Comparison of ENCODE assay signal across 8 cellular contexts in genomic region chr18:31942301-31942998, GRCh38. TPM values are rescaled to one million over a fixed set of nuclear protein-coding genes. Genes with fewer than 3 reads are reported as not detected.
DNase-seq lines count a peak whose midpoint lies in the region; ATAC-seq and TF ChIP-seq lines count a peak whose summit lies in the region.

No MANE protein-coding gene starts in this region.

- H3K4me3 ChIP-seq in foreskin fibroblast (ENCODE audit: low read depth in 1 of 2, low read length in 2 of 2) (peak overlapping the region; percentile 97), neuron (ENCODE audit: low read length) (peak overlapping the region; percentile 87)

- H3K27ac Mint-ChIP-seq in activated T-cell treated with anti-CD3 and anti-CD28 coated beads, Interleukin-2, amount 50 U/mL, for 24 hours, result peak overlapping the region; percentile 100
- H3K27ac Mint-ChIP-seq in type B pancreatic cell, result peak overlapping the region; percentile 99

- peaks cover 50% of the 10 kb centered on the region for H3K4me1 Mint-ChIP-seq in activated T-cell treated with anti-CD3 and anti-CD28 coated beads, Interleukin-2, amount 50 U/mL, for 24 hours (ENCODE audit: low read depth)
- H3K4me1 Mint-ChIP-seq in type B pancreatic cell (ENCODE audit: unreplicated experiment), result peaks cover 10% of the 10 kb centered on the region

- H2AFZ ChIP-seq in neuron (ENCODE audit: low read depth, low read length), result peak overlapping the region; percentile 83

- peaks cover 29% of the 10 kb centered on the region for H3K36me3 Mint-ChIP-seq in activated T-cell treated with anti-CD3 and anti-CD28 coated beads, Interleukin-2, amount 50 U/mL, for 24 hours (ENCODE audit: low read depth)
- H3K36me3 Mint-ChIP-seq in type B pancreatic cell, result peaks cover 8% of the 10 kb centered on the region

- H3K9me3 Mint-ChIP-seq in activated T-cell treated with anti-CD3 and anti-CD28 coated beads, Interleukin-2, amount 50 U/mL, for 24 hours, result no peaks in the 10 kb centered on the region
- H3K9me3 Mint-ChIP-seq in type B pancreatic cell, result no peaks in the 10 kb centered on the region

- H3K27me3 ChIP-seq in neuron (ENCODE audit: insufficient read depth, low read length), result no peaks in the 10 kb centered on the region

- DNase-seq in activated CD8-positive, alpha-beta memory T cell treated with anti-CD3 and anti-CD28 coated beads for 48 hours (ENCODE audit: low read depth in 2 of 3, low spot score in 2 of 3), result peak in 2 of 3 experiments; percentile 11 to 17
- no peak for DNase-seq in activated CD8-positive, alpha-beta memory T cell treated with anti-CD3 and anti-CD28 coated beads for 24 hours
- DNase-seq in NAMALWA (ENCODE audit: low spot score), result peak; percentile 62
- DNase-seq in activated T-cell treated with anti-CD3 and anti-CD28 coated beads, Interleukin-2, amount 50 U/mL, for 24 hours, result no peak
- DNase-seq in foreskin fibroblast, result peak; percentile 45 to 71
- peak; percentile 71 for DNase-seq in type B pancreatic cell (ENCODE audit: extremely low spot score, unreplicated experiment)

- peak; percentile 31 for ATAC-seq in HG02623 (IDR thresholded peaks at IDR 0.05; ENCODE audit: unreplicated experiment)

- peak overlapping the region; percentile 100 for H3K4me3 Mint-ChIP-seq in activated T-cell treated with anti-CD3 and anti-CD28 coated beads, Interleukin-2, amount 50 U/mL, for 24 hours
- H3K4me3 Mint-ChIP-seq in type B pancreatic cell, result peak overlapping the region; percentile 100

- peaks cover 2% of the 10 kb centered on the region for H3K36me3 ChIP-seq in neuron (ENCODE audit: insufficient read depth, low read length)

- H3K9me3 ChIP-seq in neuron (ENCODE audit: low read length), result no peaks in the 10 kb centered on the region

- TF ChIP-seq CTCF in foreskin fibroblast (IDR thresholded peaks at IDR 0.05; ENCODE audit: low read depth, low read length) (no peak), type B pancreatic cell (conservative IDR thresholded peaks at IDR 0.05) (no peak)

- H3K4me1 ChIP-seq in neuron (ENCODE audit: insufficient read depth, low read length), result peaks cover 9% of the 10 kb centered on the region

- H3K27me3 Mint-ChIP-seq in activated T-cell treated with anti-CD3 and anti-CD28 coated beads, Interleukin-2, amount 50 U/mL, for 24 hours, result no peaks in the 10 kb centered on the region
- peaks cover 15% of the 10 kb centered on the region for H3K27me3 Mint-ChIP-seq in type B pancreatic cell

RNA-seq across cellular contexts. Expression of gene TRAPPC8, which starts 0.5 kb away (rescaled TPM):
- 43.6 and 45.6 TPM in 2 replicates for total RNA-seq in type B pancreatic cell (ENCODE audit: low replicate concordance)

Comparison
In these comparisons a context has a peak if more than half of its experiments do, and no peak if none do; other contexts are left out.
1. DNase-seq: peak in activated CD8-positive, alpha-beta memory T cell treated with anti-CD3 and anti-CD28 coated beads for 48 hours (2 of 3), NAMALWA (single experiment), foreskin fibroblast (2 of 2) and type B pancreatic cell (single experiment); none in activated CD8-positive, alpha-beta memory T cell treated with anti-CD3 and anti-CD28 coated beads for 24 hours (single experiment) and activated T-cell treated with anti-CD3 and anti-CD28 coated beads, Interleukin-2, amount 50 U/mL, for 24 hours (single experiment).